ENCODE assay signal across 1 cellular context in the genomic region with DNA sequence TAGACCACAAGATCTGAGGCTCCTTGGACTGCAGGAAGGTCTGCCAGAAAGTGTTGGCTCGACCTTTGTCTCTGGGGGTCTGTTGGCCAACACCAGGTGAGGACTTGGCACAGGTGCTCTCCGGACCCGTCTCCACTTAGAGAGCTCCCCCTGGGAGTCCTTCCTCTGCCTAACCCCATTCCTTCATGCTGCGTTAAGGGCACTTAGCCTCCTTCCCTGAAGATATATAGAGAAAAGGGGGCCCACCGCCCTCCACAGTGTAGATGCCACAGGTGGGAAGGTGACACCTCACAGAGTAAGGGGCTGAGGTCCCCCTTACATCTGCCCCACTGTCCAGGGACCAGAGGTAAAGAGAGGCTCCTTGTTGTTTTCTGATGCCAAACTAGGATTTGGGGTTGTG.
TF ChIP-seq lines count a peak whose summit lies in the region.

No MANE protein-coding gene starts in this region.

TF ChIP-seq in H1, 55 proteins besides CTCF, POLR2A, EP300 and RAD21:
- TF ChIP-seq ZNF274 (IDR thresholded peaks at IDR 0.05; ENCODE audit: borderline replicate concordance, extremely low read depth, low read length) (no peak), SP2 (IDR thresholded peaks at IDR 0.05; ENCODE audit: low read length) (no peak), NRF1 (IDR thresholded peaks at IDR 0.05; ENCODE audit: low read depth, low read length) (no peak), SIX5 (IDR thresholded peaks at IDR 0.05; ENCODE audit: low read depth, low read length) (no peak)
